ENCODE assay signal across 18 cellular contexts in genomic region chr18:8773980-8774379, GRCh38.
DNase-seq lines count a peak whose midpoint lies in the region; ATAC-seq and TF ChIP-seq lines count a peak whose summit lies in the region.
"Had no signal": no experiment of that assay in that cellular context is flagged by ENCODE, and none has a peak within 500 bp of the region (broad histone marks: within the 10 kb centered on the region; RNA-seq: fewer than 3 reads in every experiment).

No MANE protein-coding gene starts in this region.

- POLR2A ChIA-PET in HEK293 (lab: Yijun Ruan, JAX): no interaction called here

- peaks cover 4% of the 10 kb centered on the region for H3K4me1 ChIP-seq in HEK293 (ENCODE audit: control insufficient read depth, insufficient read depth, low read length)
- H3K4me1 ChIP-seq in mesenchymal stem cell (ENCODE audit: control insufficient read depth, insufficient read depth, low read depth, low read length): peaks cover 27% of the 10 kb centered on the region
- H3K4me1 ChIP-seq in suprapubic skin: peaks cover 8% of the 10 kb centered on the region
- H3K4me1 ChIP-seq: ascending aorta had no signal

- H4K91ac ChIP-seq in mesenchymal stem cell (ENCODE audit: low read length): no peak overlapping the region

- WGBS in mesenchymal stem cell: no CpG with 5 or more reads among the region's 5 CpGs
- 54% methylated on average over 5 of the region's 5 CpGs for WGBS in suprapubic skin

- H3K18ac ChIP-seq in mesenchymal stem cell (ENCODE audit: low read depth in 1 of 2, low read length in 2 of 2): no peak overlapping the region

- no peak overlapping the region for H3K4me3 ChIP-seq in HEK293 (ENCODE audit: low read depth, low read length)
- no peak overlapping the region for H3K4me3 ChIP-seq in coronary artery
- no peak overlapping the region for H3K4me3 ChIP-seq in mesenchymal stem cell (ENCODE audit: insufficient read depth in 1 of 2, low read depth in 1 of 2, low read length in 2 of 2)
- H3K4me3 ChIP-seq in suprapubic skin: no peak overlapping the region
- H3K4me3 ChIP-seq: ascending aorta, dorsolateral prefrontal cortex, SJCRH30 had no signal

- no peak overlapping the region for H3K23ac ChIP-seq in mesenchymal stem cell (ENCODE audit: low read length in 2 of 2)

- H2BK15ac ChIP-seq in mesenchymal stem cell (ENCODE audit: low read depth, poor library complexity, severe bottlenecking): no peak overlapping the region

- H2BK12ac ChIP-seq in mesenchymal stem cell (ENCODE audit: low read length in 2 of 2): no peak overlapping the region

- H4K8ac ChIP-seq in mesenchymal stem cell (ENCODE audit: low read length): no peak overlapping the region

- peak; percentile 28 for DNase-seq in coronary artery (ENCODE audit: low spot score)
- peak; percentile 78 for DNase-seq in mesenchymal stem cell
- no peak for DNase-seq in suprapubic skin (ENCODE audit: low spot score in 2 of 2)
- DNase-seq in activated naive CD4-positive, alpha-beta T cell (lab: John Stamatoyannopoulos, UW): no peak
- DNase-seq: activated CD4-positive, alpha-beta T cell treated with anti-CD3 and anti-CD28 coated beads for 36 hours; activated T-cell treated with anti-CD3 and anti-CD28 coated beads, Interleukin-2, amount 50 U/mL, for 48 hours; central memory CD4-positive, alpha-beta T cell; kidney; NCI-H1092 treated with DMSO at 0.1 percent for 48 hours; NCI-H1930; occipital lobe; SJCRH30; T-cell had no signal

- no peak overlapping the region for H3K27ac ChIP-seq in HEK293 (ENCODE audit: extremely low read depth, low read depth, low read length)
- no peak overlapping the region for H3K27ac ChIP-seq in coronary artery
- no peak overlapping the region for H3K27ac ChIP-seq in mesenchymal stem cell (ENCODE audit: low read length, poor library complexity, severe bottlenecking)
- peak overlapping the region; percentile 24 for H3K27ac ChIP-seq in suprapubic skin
- H3K27ac ChIP-seq: ascending aorta, SJCRH30 had no signal

- no peak for ATAC-seq in GM19397 (IDR thresholded peaks at IDR 0.05; ENCODE audit: unreplicated experiment)
- ATAC-seq in HG02938 (IDR thresholded peaks at IDR 0.05; ENCODE audit: unreplicated experiment): no peak
- ATAC-seq: activated CD4-positive, alpha-beta T cell treated with anti-CD3 and anti-CD28 coated beads for 36 hours; T-cell had no signal

- H2BK120ac ChIP-seq in mesenchymal stem cell (ENCODE audit: low read depth, low read length): no peak overlapping the region

- H2AK5ac ChIP-seq in mesenchymal stem cell (ENCODE audit: low read length, severe bottlenecking): no peak overlapping the region

- TF ChIP-seq CTCF in HEK293 (tag by site-specific recombination; IDR thresholded peaks at IDR 0.05) (no peak), coronary artery (IDR thresholded peaks at IDR 0.05) (no peak), suprapubic skin (IDR thresholded peaks at IDR 0.05) (no peak)

- no peak for TF ChIP-seq POLR2A in suprapubic skin (IDR thresholded peaks at IDR 0.05)

- no peak overlapping the region for H2AFZ ChIP-seq in mesenchymal stem cell (ENCODE audit: low read depth, low read length)

- H3K27me3 ChIP-seq in mesenchymal stem cell (ENCODE audit: control insufficient read depth in 1 of 2, insufficient read depth in 1 of 2, low read length in 2 of 2): no peaks in the 10 kb centered on the region
- H3K27me3 ChIP-seq in suprapubic skin: no peaks in the 10 kb centered on the region
- H3K27me3 ChIP-seq: ascending aorta, dorsolateral prefrontal cortex, SJCRH30 had no signal

- no peak overlapping the region for H2BK5ac ChIP-seq in mesenchymal stem cell (ENCODE audit: low read depth, low read length, poor library complexity, severe bottlenecking)

- no peak for TF ChIP-seq EP300 in suprapubic skin (IDR thresholded peaks at IDR 0.05)

- H3K14ac ChIP-seq in mesenchymal stem cell (ENCODE audit: low read length in 2 of 2): no peak overlapping the region

- H3K36me3 ChIP-seq in HEK293 (ENCODE audit: control insufficient read depth in 2 of 2, insufficient read depth in 1 of 2, low read length in 2 of 2) (no peaks in the 10 kb centered on the region), mesenchymal stem cell (ENCODE audit: control insufficient read depth in 1 of 2, insufficient read depth in 2 of 2, low read depth in 1 of 2, low read length in 2 of 2) (peaks cover 30 to 56% of the 10 kb centered on the region in 2 experiments), suprapubic skin (no peaks in the 10 kb centered on the region)
- H3K36me3 ChIP-seq: ascending aorta, SJCRH30 had no signal

- CTCF ChIA-PET in HEK293 (lab: Yijun Ruan, JAX): interaction anchor here (0.7 kb wide), 1 partner anchor 12 kb away, joined by 3 read pairs; no protein-coding TSS in a partner anchor

- no peak overlapping the region for H3K9ac ChIP-seq in mesenchymal stem cell (ENCODE audit: low read length)

- no peak overlapping the region for H3K4ac ChIP-seq in mesenchymal stem cell (ENCODE audit: low read depth in 1 of 2, low read length in 2 of 2)

- H3K9me3 ChIP-seq in HEK293 (ENCODE audit: control insufficient read depth, insufficient read depth, low read depth, low read length) (no peaks in the 10 kb centered on the region), mesenchymal stem cell (ENCODE audit: control insufficient read depth, low read length) (no peaks in the 10 kb centered on the region), suprapubic skin (no peaks in the 10 kb centered on the region)
- H3K9me3 ChIP-seq: ascending aorta, SJCRH30 had no signal

- H3K79me1 ChIP-seq in mesenchymal stem cell (replicated peaks; ENCODE audit: low read length, poor library complexity, severe bottlenecking): peaks cover 13% of the 10 kb centered on the region

- no peak overlapping the region for H3K4me2 ChIP-seq in mesenchymal stem cell (ENCODE audit: low read length, poor library complexity, severe bottlenecking)

TF ChIP-seq in HEK293, 187 proteins besides CTCF, POLR2A, EP300 and RAD21:
- no peak for TF ChIP-seq ZFP37 (tag by site-specific recombination; IDR thresholded peaks at IDR 0.05)
- no peak for TF ChIP-seq AEBP2 (tag by site-specific recombination; IDR thresholded peaks at IDR 0.05; ENCODE audit: borderline replicate concordance)
- peak; percentile 51 for TF ChIP-seq ZSCAN4 (tag by site-specific recombination; IDR thresholded peaks at IDR 0.05)
- no peak for TF ChIP-seq OVOL3 (tag by site-specific recombination; IDR thresholded peaks at IDR 0.05)
- TF ChIP-seq ZNF513 (tag by site-specific recombination; IDR thresholded peaks at IDR 0.05): no peak
- no peak for TF ChIP-seq ZNF138 (tag by site-specific recombination; IDR thresholded peaks at IDR 0.05; ENCODE audit: borderline replicate concordance)
- no peak for TF ChIP-seq ZNF292 (tag by site-specific recombination; IDR thresholded peaks at IDR 0.05; ENCODE audit: borderline replicate concordance, low read depth)
- peak; percentile 50 for TF ChIP-seq ATF2 (tag by site-specific recombination; IDR thresholded peaks at IDR 0.05; ENCODE audit: low read depth)

Comparison
In these comparisons a context has a peak if more than half of its experiments do, and no peak if none do; other contexts are left out.
1. DNase-seq: peak in coronary artery (single experiment) and mesenchymal stem cell (single experiment); none in suprapubic skin (0 of 2) and activated naive CD4-positive, alpha-beta T cell (0 of 4).